In the genomic region with DNA sequence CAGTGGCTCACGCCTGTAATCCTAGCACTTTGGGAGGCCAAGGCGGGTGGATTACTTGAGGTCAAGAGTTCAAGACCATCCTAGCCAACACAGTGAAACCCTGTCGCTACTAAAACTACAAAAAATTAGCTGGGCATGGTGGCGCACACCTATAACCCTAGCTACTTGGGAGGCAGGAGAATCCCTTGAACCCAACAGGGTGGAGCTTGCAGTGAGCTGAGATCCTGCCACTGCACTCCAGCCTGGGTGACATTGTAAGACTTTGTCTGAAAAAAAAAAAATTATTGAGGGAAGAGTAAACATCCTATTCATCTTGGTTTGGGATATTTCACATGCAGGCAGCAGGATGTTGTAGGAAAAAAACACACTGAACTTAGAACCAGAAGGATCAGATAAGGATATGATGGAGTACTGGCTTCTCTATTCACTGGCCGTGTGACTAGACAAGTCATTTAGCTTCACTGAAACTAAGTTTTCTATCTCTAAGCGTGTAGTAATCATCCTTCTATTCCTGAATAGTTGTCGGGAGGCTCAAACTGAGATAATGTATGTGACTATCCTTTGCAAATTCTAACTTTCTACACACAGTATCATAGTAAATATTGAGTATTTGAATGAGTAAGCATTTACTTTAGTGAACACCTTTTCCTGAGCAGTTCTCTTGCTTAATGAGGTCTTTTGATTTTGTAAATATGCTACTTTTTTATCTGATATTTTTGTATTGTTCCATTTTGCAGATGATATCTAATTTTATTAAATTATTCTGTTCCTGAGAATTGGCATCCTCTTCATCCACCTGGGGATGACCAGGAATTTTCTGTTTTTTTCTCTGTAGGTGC, we compare ENCODE assay signal across 10 cellular contexts. TPM values are rescaled to one million over a fixed set of nuclear protein-coding genes. Genes with fewer than 3 reads are reported as not detected.
DNase-seq lines count a peak whose midpoint lies in the region; ATAC-seq and TF ChIP-seq lines count a peak whose summit lies in the region.
"Had no signal": no experiment of that assay in that cellular context is flagged by ENCODE, and none has a peak within 500 bp of the region (broad histone marks: within the 10 kb centered on the region; RNA-seq: fewer than 3 reads in every experiment).

No MANE protein-coding gene starts in this region.

- WGBS in hepatocyte (ENCODE audit: low lambda C conversion rate, missing lambda C conversion rate) = 70% methylated on average over 7 of the region's 7 CpGs

- H3K4me1 ChIP-seq in hepatocyte (ENCODE audit: insufficient read depth) = peaks cover 18% of the 10 kb centered on the region

- no peak for DNase-seq in activated CD4-positive, alpha-beta T cell treated with anti-CD3 and anti-CD28 coated beads, Interleukin-2, amount 10 ng/mL, durations not matched to agents 24 days and 14 days
- DNase-seq in activated CD4-positive, alpha-beta T cell treated with anti-CD3 and anti-CD28 coated beads, Interleukin-2, amount 50 U/mL, for 4 hours = no peak
- DNase-seq in hepatocyte (ENCODE audit: low spot score) = peak; percentile 22
- DNase-seq in substantia nigra (lab: John Stamatoyannopoulos, UW) = no peak
- DNase-seq in EL = no peak
- DNase-seq: NCI-H2107, nephron progenitor cell had no signal

- H3K27ac ChIP-seq in VCaP (peak overlapping the region; percentile 59), hepatocyte (peak overlapping the region; percentile 64), substantia nigra (ENCODE audit: low read depth, low read length, poor library complexity, severe bottlenecking) (peak overlapping the region; percentile 11)

- no peaks in the 10 kb centered on the region for H3K36me3 ChIP-seq in hepatocyte (replicated peaks; ENCODE audit: insufficient read depth, low read depth)

- ATAC-seq in HG03025 (IDR thresholded peaks at IDR 0.05; ENCODE audit: low FRiP score, unreplicated experiment) (no peak), GM18511 (IDR thresholded peaks at IDR 0.05; ENCODE audit: unreplicated experiment) (no peak)

- H4K20me1 ChIP-seq in hepatocyte (ENCODE audit: insufficient read depth, poor library complexity, severe bottlenecking) = peaks cover 51% of the 10 kb centered on the region

- H3K27me3 Mint-ChIP-seq in activated CD4-positive, alpha-beta T cell treated with anti-CD3 and anti-CD28 coated beads, Interleukin-2, amount 10 ng/mL, durations not matched to agents 24 days and 14 days = no peaks in the 10 kb centered on the region

- H3K9me3 ChIP-seq in hepatocyte (ENCODE audit: low read depth) = no peaks in the 10 kb centered on the region

- H3K79me2 ChIP-seq in hepatocyte = peaks cover 64% of the 10 kb centered on the region

- no peaks in the 10 kb centered on the region for H3K9me3 Mint-ChIP-seq in activated CD4-positive, alpha-beta T cell treated with anti-CD3 and anti-CD28 coated beads, Interleukin-2, amount 10 ng/mL, durations not matched to agents 24 days and 14 days
- H3K9me3 Mint-ChIP-seq: nephron progenitor cell had no signal

- H3K4me1 Mint-ChIP-seq in activated CD4-positive, alpha-beta T cell treated with anti-CD3 and anti-CD28 coated beads, Interleukin-2, amount 10 ng/mL, durations not matched to agents 24 days and 14 days = peaks cover 74% of the 10 kb centered on the region
- H3K4me1 Mint-ChIP-seq: nephron progenitor cell had no signal

- H3K4me3 ChIP-seq in hepatocyte = no peak overlapping the region

- peak overlapping the region; percentile 82 for H3K27ac Mint-ChIP-seq in activated CD4-positive, alpha-beta T cell treated with anti-CD3 and anti-CD28 coated beads, Interleukin-2, amount 10 ng/mL, durations not matched to agents 24 days and 14 days
- H3K27ac Mint-ChIP-seq: nephron progenitor cell had no signal

- H3K9me2 ChIP-seq in hepatocyte (replicated peaks; ENCODE audit: insufficient read depth) = no peaks in the 10 kb centered on the region

- peak overlapping the region; percentile 29 for H3K4me2 ChIP-seq in hepatocyte

- intact Hi-C loops in activated CD4-positive, alpha-beta T cell treated with anti-CD3 and anti-CD28 coated beads, Interleukin-2, amount 10 ng/mL, durations not matched to agents 24 days and 14 days (cut with micrococcal nuclease) = loop anchor here (1.0 to 2.0 kb wide), 2 partner anchors 9 to 18 kb away; a partner anchor contains a TSS

- no peak for TF ChIP-seq CTCF in VCaP (conservative IDR thresholded peaks at IDR 0.05)
- no peak for TF ChIP-seq CTCF in hepatocyte (IDR thresholded peaks at IDR 0.05; ENCODE audit: poor library complexity)

- H3K27me3 ChIP-seq in hepatocyte = no peaks in the 10 kb centered on the region

- H3K4me3 Mint-ChIP-seq in activated CD4-positive, alpha-beta T cell treated with anti-CD3 and anti-CD28 coated beads, Interleukin-2, amount 10 ng/mL, durations not matched to agents 24 days and 14 days = peak overlapping the region; percentile 77
- H3K4me3 Mint-ChIP-seq: nephron progenitor cell had no signal

- H3K36me3 Mint-ChIP-seq in activated CD4-positive, alpha-beta T cell treated with anti-CD3 and anti-CD28 coated beads, Interleukin-2, amount 10 ng/mL, durations not matched to agents 24 days and 14 days (ENCODE audit: low read depth) = peaks cover 62% of the 10 kb centered on the region

- no peak overlapping the region for H2AFZ ChIP-seq in hepatocyte

RNA-seq across cellular contexts. Expression of a gene that starts 18.1 kb away (rescaled TPM):
- 417 and 440 TPM in 2 replicates for total RNA-seq in activated CD4-positive, alpha-beta T cell treated with anti-CD3 and anti-CD28 coated beads, Interleukin-2, amount 10 ng/mL, durations not matched to agents 24 days and 14 days
- 186 and 191 TPM in 2 replicates for total RNA-seq in hepatocyte
- polyA plus RNA-seq in hepatocyte = 189 and 191 TPM in 2 replicates

RNA-seq across cellular contexts. Expression of a gene that starts 38.4 kb away (rescaled TPM):
- total RNA-seq in activated CD4-positive, alpha-beta T cell treated with anti-CD3 and anti-CD28 coated beads, Interleukin-2, amount 10 ng/mL, durations not matched to agents 24 days and 14 days = 99.0 and 102 TPM in 2 replicates
- 64.2 and 86.5 TPM in 2 replicates for total RNA-seq in hepatocyte
- polyA plus RNA-seq in hepatocyte = 78.0 and 80.2 TPM in 2 replicates

Comparison
In these comparisons a context has a peak if more than half of its experiments do, and no peak if none do; other contexts are left out.
1. H3K27ac ChIP-seq: peak in every context shown above with its lines; median percentile 64 in hepatocyte; 59 in VCaP; 11 in substantia nigra.